In the genomic region with DNA sequence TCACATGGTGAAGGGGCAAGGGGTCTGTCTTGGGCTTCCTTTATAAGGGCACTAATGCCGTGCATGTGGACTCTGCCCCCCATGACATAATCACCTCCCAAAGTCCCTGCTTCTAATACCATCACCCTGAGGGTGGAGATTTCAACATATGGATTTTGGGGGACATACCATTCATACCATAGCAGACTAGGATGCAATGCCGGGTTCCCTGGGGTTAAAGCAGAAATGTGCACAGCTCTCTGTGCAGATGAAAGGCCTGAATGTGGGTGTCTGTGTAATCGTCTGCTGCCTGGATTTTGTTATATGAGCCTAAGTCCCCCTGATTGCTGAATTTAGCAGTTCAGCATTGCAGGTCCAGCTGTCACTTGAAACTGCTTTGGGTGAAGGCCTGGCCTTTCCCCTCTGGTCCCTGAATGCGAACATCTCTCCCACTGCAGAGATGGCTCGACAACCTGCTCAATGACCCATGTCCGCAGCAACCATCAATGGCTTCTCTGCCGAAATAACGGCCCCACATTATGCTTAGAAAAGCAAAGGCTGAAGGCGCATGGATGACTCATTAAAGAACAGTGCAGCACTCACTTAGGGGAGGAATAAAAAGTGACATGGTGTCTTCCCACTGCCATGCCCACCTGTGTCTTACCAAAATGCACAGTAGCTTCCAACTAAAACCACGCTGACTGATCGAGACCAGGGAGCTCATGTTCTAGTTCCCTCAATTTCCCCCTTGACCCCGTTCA, we compare ENCODE assay signal across 15 cellular contexts.
A peak's percentile ranks its signal among the peaks of the same experiment; 100 is the strongest.
DNase-seq lines count a peak whose midpoint lies in the region; ATAC-seq and TF ChIP-seq lines count a peak whose summit lies in the region.
"Had no signal": no experiment of that assay in that cellular context is flagged by ENCODE, and none has a peak within 500 bp of the region (broad histone marks: within the 10 kb centered on the region; RNA-seq: fewer than 3 reads in every experiment).

No MANE protein-coding gene starts in this region.

- peaks cover 17% of the 10 kb centered on the region for H3K4me1 Mint-ChIP-seq in type B pancreatic cell (ENCODE audit: unreplicated experiment)

- H3K4me3 ChIP-seq in adipocyte (ENCODE audit: low read length) = no peak overlapping the region
- H3K4me3 ChIP-seq in hepatocyte = no peak overlapping the region
- H3K4me3 ChIP-seq: HAP-1, heart left ventricle, lower lobe of right lung, ovary, SJCRH30 had no signal

- H3K9me3 ChIP-seq in adipocyte (ENCODE audit: control insufficient read depth, low read length) = no peaks in the 10 kb centered on the region
- no peaks in the 10 kb centered on the region for H3K9me3 ChIP-seq in hepatocyte (ENCODE audit: low read depth)
- H3K9me3 ChIP-seq: HAP-1, heart left ventricle, lower lobe of right lung, ovary, SJCRH30 had no signal

- H3K36me3 Mint-ChIP-seq in type B pancreatic cell = no peaks in the 10 kb centered on the region

- H4K20me1 ChIP-seq in hepatocyte (ENCODE audit: insufficient read depth, poor library complexity, severe bottlenecking) = no peaks in the 10 kb centered on the region

- peaks cover 6% of the 10 kb centered on the region for H3K9me3 Mint-ChIP-seq in type B pancreatic cell
- H3K9me3 Mint-ChIP-seq: activated naive CD8-positive, alpha-beta T cell treated with anti-CD3 and anti-CD28 coated beads, Interleukin-2, amount 50 U/mL, for 24 hours had no signal

- no peaks in the 10 kb centered on the region for H3K79me2 ChIP-seq in hepatocyte

- no peak for ATAC-seq in HG03460 (IDR thresholded peaks at IDR 0.05; ENCODE audit: unreplicated experiment)
- ATAC-seq: heart left ventricle, lower lobe of right lung had no signal

- H3K36me3 ChIP-seq in adipocyte (ENCODE audit: control insufficient read depth, insufficient read depth, low read length, severe bottlenecking) = no peaks in the 10 kb centered on the region
- no peaks in the 10 kb centered on the region for H3K36me3 ChIP-seq in hepatocyte (replicated peaks; ENCODE audit: insufficient read depth, low read depth)
- H3K36me3 ChIP-seq: HAP-1, heart left ventricle, lower lobe of right lung, ovary, SJCRH30 had no signal

- no peaks in the 10 kb centered on the region for H3K9me2 ChIP-seq in hepatocyte (replicated peaks; ENCODE audit: insufficient read depth)

- H3K4me3 Mint-ChIP-seq in type B pancreatic cell = no peak overlapping the region
- H3K4me3 Mint-ChIP-seq: activated naive CD8-positive, alpha-beta T cell treated with anti-CD3 and anti-CD28 coated beads, Interleukin-2, amount 50 U/mL, for 24 hours had no signal

- H3K4me1 ChIP-seq in adipocyte (ENCODE audit: control insufficient read depth, insufficient read depth, low read length) (peaks cover 18% of the 10 kb centered on the region), hepatocyte (ENCODE audit: insufficient read depth) (peaks cover 14% of the 10 kb centered on the region)
- H3K4me1 ChIP-seq: HAP-1, lower lobe of right lung, SJCRH30 had no signal

- TF ChIP-seq CTCF in hepatocyte (IDR thresholded peaks at IDR 0.05; ENCODE audit: poor library complexity) = no peak
- TF ChIP-seq CTCF in type B pancreatic cell (conservative IDR thresholded peaks at IDR 0.05) = no peak

- H3K27me3 ChIP-seq in adipocyte (replicated peaks; ENCODE audit: control insufficient read depth, insufficient read depth, low read length) (no peaks in the 10 kb centered on the region), hepatocyte (no peaks in the 10 kb centered on the region)
- H3K27me3 ChIP-seq: heart left ventricle, ovary had no signal

- H3K27me3 Mint-ChIP-seq in type B pancreatic cell = peaks cover 4% of the 10 kb centered on the region

- no peak overlapping the region for H2AFZ ChIP-seq in hepatocyte

- H3K9ac ChIP-seq in adipocyte (ENCODE audit: low read length) = no peak overlapping the region

- DNase-seq in activated CD8-positive, alpha-beta memory T cell treated with anti-CD3 and anti-CD28 coated beads for 24 hours = peak; percentile 46
- DNase-seq in activated CD8-positive, alpha-beta memory T cell treated with anti-CD3 and anti-CD28 coated beads, Interleukin-2, amount 50 U/mL, for 4 hours = no peak
- DNase-seq in adipocyte (ENCODE audit: low read depth) = peak; percentile 64
- no peak for DNase-seq in hepatocyte (ENCODE audit: low spot score)
- peak; percentile 36 for DNase-seq in type B pancreatic cell (ENCODE audit: extremely low spot score, unreplicated experiment)
- no peak for DNase-seq in NCI-H774 (lab: John Stamatoyannopoulos, UW)
- DNase-seq in medulla oblongata (ENCODE audit: extremely low spot score) = no peak
- DNase-seq: activated naive CD8-positive, alpha-beta T cell treated with anti-CD3 and anti-CD28 coated beads, Interleukin-2, amount 50 U/mL, for 24 hours; heart left ventricle; lower lobe of right lung; NCI-H526 treated with DMSO at 0.1 percent for 48 hours; ovary had no signal

- 89% methylated on average over 12 of the region's 12 CpGs for WGBS in hepatocyte (ENCODE audit: low lambda C conversion rate, missing lambda C conversion rate)

- no peak overlapping the region for H3K4me2 ChIP-seq in hepatocyte

- peak overlapping the region; percentile 65 for H3K27ac ChIP-seq in hepatocyte
- H3K27ac ChIP-seq: heart left ventricle, lower lobe of right lung, ovary, SJCRH30 had no signal

- no peak overlapping the region for H3K27ac Mint-ChIP-seq in type B pancreatic cell
- H3K27ac Mint-ChIP-seq: activated naive CD8-positive, alpha-beta T cell treated with anti-CD3 and anti-CD28 coated beads, Interleukin-2, amount 50 U/mL, for 24 hours had no signal

Comparison
In these comparisons a context has a peak if more than half of its experiments do, and no peak if none do; other contexts are left out.
1. DNase-seq: peak in activated CD8-positive, alpha-beta memory T cell treated with anti-CD3 and anti-CD28 coated beads for 24 hours (single experiment), adipocyte (single experiment) and type B pancreatic cell (single experiment); none in activated CD8-positive, alpha-beta memory T cell treated with anti-CD3 and anti-CD28 coated beads, Interleukin-2, amount 50 U/mL, for 4 hours (single experiment), hepatocyte (single experiment), NCI-H774 (single experiment) and medulla oblongata (single experiment).